ENCODE assay signal across 8 cellular contexts in genomic region chr14:101810897-101811620, GRCh38. TPM values are rescaled to one million over a fixed set of nuclear protein-coding genes. Genes with fewer than 3 reads are reported as not detected.
DNase-seq lines count a peak whose midpoint lies in the region; ATAC-seq and TF ChIP-seq lines count a peak whose summit lies in the region.

No MANE protein-coding gene starts in this region.

- peaks cover 22% of the 10 kb centered on the region; the same call in 1 of the 2 replicates for H4K20me1 ChIP-seq in DOHH2 (ENCODE audit: control insufficient read depth, insufficient read depth, low read depth, low read length)

- H3K4me2 ChIP-seq in DOHH2 (ENCODE audit: low read length), result peak overlapping the region; percentile 79

- H3K9me2 ChIP-seq in DOHH2 (replicated peaks; ENCODE audit: control insufficient read depth, low read length), result no peaks in the 10 kb centered on the region

- DNase-seq in OCI-M1 (lab: John Stamatoyannopoulos, UW) (peak; percentile 29), omental fat pad (ENCODE audit: low spot score) (no peak), superior temporal gyrus (ENCODE audit: extremely low spot score) (no peak), NCI-H1436 treated with DMSO at 0.1 percent for 48 hours (lab: John Stamatoyannopoulos, UW) (no peak), nucleus accumbens (lab: John Stamatoyannopoulos, UW) (no peak), T1000 (lab: John Stamatoyannopoulos, UW) (no peak)
- DNase-seq in effector memory CD4-positive, alpha-beta T cell, result no peak

- peak; percentile 63 for ATAC-seq in omental fat pad (ENCODE audit: low FRiP score)

- no peaks in the 10 kb centered on the region for H3K9me3 ChIP-seq in DOHH2 (ENCODE audit: control insufficient read depth, insufficient read depth, low read length)
- no peaks in the 10 kb centered on the region for H3K9me3 ChIP-seq in effector memory CD4-positive, alpha-beta T cell (ENCODE audit: control insufficient read depth, low read length)

- peaks cover 67% of the 10 kb centered on the region for H3K4me1 ChIP-seq in DOHH2 (ENCODE audit: control insufficient read depth, low read length)
- H3K4me1 ChIP-seq in effector memory CD4-positive, alpha-beta T cell (ENCODE audit: control insufficient read depth, insufficient read depth, low read length, poor library complexity, severe bottlenecking), result peaks cover 34% of the 10 kb centered on the region

- H3F3A ChIP-seq in DOHH2 (ENCODE audit: control insufficient read depth, insufficient read depth), result peaks cover 13% of the 10 kb centered on the region; the same call in 1 of the 2 replicates

- peaks cover 57% of the 10 kb centered on the region for H3K36me3 ChIP-seq in DOHH2 (ENCODE audit: control insufficient read depth, low read length)
- no peaks in the 10 kb centered on the region for H3K36me3 ChIP-seq in effector memory CD4-positive, alpha-beta T cell (ENCODE audit: control insufficient read depth, insufficient read depth, low read length)

- no peaks in the 10 kb centered on the region for H3K27me3 ChIP-seq in DOHH2 (ENCODE audit: control insufficient read depth, low read length)
- H3K27me3 ChIP-seq in effector memory CD4-positive, alpha-beta T cell (replicated peaks; ENCODE audit: control insufficient read depth, insufficient read depth, low read length, poor library complexity, severe bottlenecking), result no peaks in the 10 kb centered on the region

- H3K4me3 ChIP-seq in DOHH2 (ENCODE audit: low read length), result peak overlapping the region; percentile 75
- peak overlapping the region; percentile 57 for H3K4me3 ChIP-seq in effector memory CD4-positive, alpha-beta T cell (ENCODE audit: insufficient read depth, low read depth, low read length, poor library complexity, severe bottlenecking)

- TF ChIP-seq CTCF in DOHH2 (IDR thresholded peaks at IDR 0.05; ENCODE audit: low read depth, low read length, poor library complexity, severe bottlenecking) (no peak), omental fat pad (IDR thresholded peaks at IDR 0.05) (no peak)

- H3K79me2 ChIP-seq in DOHH2 (ENCODE audit: control insufficient read depth, low read length), result peaks cover 64% of the 10 kb centered on the region

- H3K27ac ChIP-seq in DOHH2 (ENCODE audit: low read depth, low read length), result peak overlapping the region; percentile 88
- H3K27ac ChIP-seq in effector memory CD4-positive, alpha-beta T cell (ENCODE audit: insufficient read depth, low read length, poor library complexity, severe bottlenecking), result peak overlapping the region; percentile 97

RNA-seq across cellular contexts. Expression of gene PPP2R5C, which starts 49.5 kb away (rescaled TPM):
- 10 to 100 TPM; 73.7 to 90.5 (median 87.6) TPM for total RNA-seq in omental fat pad
